In genomic region chr15:80778964-80779657, GRCh38 we compare ENCODE assay signal across 8 cellular contexts. TPM values are rescaled to one million over a fixed set of nuclear protein-coding genes. Genes with fewer than 3 reads are reported as not detected.
DNase-seq lines count a peak whose midpoint lies in the region; ATAC-seq and TF ChIP-seq lines count a peak whose summit lies in the region.

Gene CEMIP, plus strand, starts transcription at chr15:80779370. Its CDS starts 94,510 bp downstream, at chr15:80873880.

- H3K27ac ChIP-seq in PC-3 (ENCODE audit: low read length): peak within 1 kb of the TSS; percentile 74

- H3K4me3 Mint-ChIP-seq in Caco-2 (ENCODE audit: unreplicated experiment): peak within 1 kb of the TSS; percentile 72

- peak within 1 kb of the TSS; percentile 52; the same call in 1 of the 2 replicates for H2AFZ ChIP-seq in PC-3 (ENCODE audit: low read length)

- no peaks in the 10 kb centered on the region for H3K9me3 Mint-ChIP-seq in Caco-2 (ENCODE audit: unreplicated experiment)

- H3K9me3 ChIP-seq in Caco-2: no peaks in the 10 kb centered on the region
- no peaks in the 10 kb centered on the region for H3K9me3 ChIP-seq in PC-3 (ENCODE audit: low read length)

- H3K36me3 Mint-ChIP-seq in Caco-2 (ENCODE audit: insufficient read depth, unreplicated experiment): no peaks in the 10 kb centered on the region

- 0 out of 2 replicates have a peak within 1 kb of the TSS, but pooled peaks have one; percentile 22 for H3K9ac ChIP-seq in PC-3 (ENCODE audit: low read length)

- no peak for TF ChIP-seq POLR2A in GM18505 (IDR thresholded peaks at IDR 0.05; ENCODE audit: borderline replicate concordance, extremely low read depth, insufficient read depth, insufficient read length)

- intact Hi-C loops in Caco-2 (cut with micrococcal nuclease; ENCODE audit: unreplicated experiment): loop anchor here (1.0 kb wide), 4 partner anchors 160 to 324 kb away; no protein-coding TSS in a partner anchor
- intact Hi-C loops in PC-3 (cut with micrococcal nuclease): loop anchor here (1.0 to 5.0 kb wide), 7 partner anchors 78 to 212 kb away; partner anchors contain the start of gene ABHD17C
- intact Hi-C loops in left cardiac atrium (cut with DNase I): loop anchor here (2.0 to 10.0 kb wide), 6 partner anchors 84 to 324 kb away; partner anchors contain the start of gene ABHD17C (in 1 of the 2)

- peak within 1 kb of the TSS; percentile 89 for H3K4me2 ChIP-seq in PC-3 (ENCODE audit: low read length)

- H3K4me1 Mint-ChIP-seq in Caco-2 (ENCODE audit: low read depth, unreplicated experiment): peaks cover 5% of the 10 kb centered on the region

- no peaks in the 10 kb centered on the region for H3K9me2 ChIP-seq in PC-3 (replicated peaks; ENCODE audit: low read length)

- peaks cover 8% of the 10 kb centered on the region for H3K27me3 Mint-ChIP-seq in Caco-2 (ENCODE audit: insufficient read depth, unreplicated experiment)

- H3K79me2 ChIP-seq in PC-3 (ENCODE audit: low read length): no peaks in the 10 kb centered on the region

- TF ChIP-seq CTCF in Caco-2 (IDR thresholded peaks at IDR 0.05; ENCODE audit: insufficient read depth in 1 of 2, low read depth in 1 of 2, low read length in 1 of 2, severe bottlenecking in 1 of 2, unreplicated experiment in 1 of 2) (peak; percentile 74 to 75), PC-3 (conservative IDR thresholded peaks at IDR 0.05; ENCODE audit: low read depth, low read length) (peak; percentile 87)

- H3K4me1 ChIP-seq in Caco-2: no peaks in the 10 kb centered on the region
- H3K4me1 ChIP-seq in PC-3 (ENCODE audit: insufficient read depth, low read length): peaks cover 27% of the 10 kb centered on the region

- H3K27me3 ChIP-seq in Caco-2 (replicated peaks; ENCODE audit: control insufficient read depth, insufficient read depth, low read length) (no peaks in the 10 kb centered on the region; the same call in 1 of the 2 replicates), PC-3 (ENCODE audit: low read length) (0 out of 2 replicates have a peak, but pooled peaks cover 4% of the 10 kb centered on the region)

- POLR2A ChIA-PET in Caco-2 (lab: Charles Lee) (no interaction called here), PC-3 (lab: Charles Lee; ENCODE audit: unreplicated experiment) (interaction anchor here (0.5 kb wide), 1 partner anchor 53 kb away, joined by 3 read pairs; no protein-coding TSS in a partner anchor)

- no peaks in the 10 kb centered on the region for H4K20me1 ChIP-seq in PC-3 (ENCODE audit: low read length)

- H3K36me3 ChIP-seq in Caco-2 (ENCODE audit: control insufficient read depth, insufficient read depth, low read length) (no peaks in the 10 kb centered on the region), PC-3 (ENCODE audit: low read depth, low read length) (no peaks in the 10 kb centered on the region)

- DNase-seq in Caco-2 (peak; percentile 65 to 89), HPDE6-E6E7 (ENCODE audit: extremely low spot score) (peak; percentile 83), PC-3 (peak; percentile 77), amniotic stem cell (lab: John Stamatoyannopoulos, UW) (peak; percentile 63), left cardiac atrium (peak; percentile 77), pons (ENCODE audit: low spot score) (peak; percentile 47)

- no peak within 1 kb of the TSS for H3K27ac Mint-ChIP-seq in Caco-2 (ENCODE audit: unreplicated experiment)

- H3K4me3 ChIP-seq in Caco-2 (ENCODE audit: low read depth, low read length) (peak within 1 kb of the TSS; percentile 36), PC-3 (ENCODE audit: low read length) (peak within 1 kb of the TSS; percentile 66)

- BruUV-seq in Caco-2 (replicated peaks; lab: Mats Ljungman, UMichigan) (no TSS peak), PC-3 (replicated peaks; lab: Mats Ljungman, UMichigan) (no TSS peak)

- H3F3A ChIP-seq in PC-3 (ENCODE audit: low read length, unreplicated experiment): no peaks in the 10 kb centered on the region

- ATAC-seq in PC-3 (peak; percentile 74), left cardiac atrium (peak; percentile 85 to 90), HG03457 (IDR thresholded peaks at IDR 0.05; ENCODE audit: unreplicated experiment) (no peak), GM18505 (IDR thresholded peaks at IDR 0.05; ENCODE audit: unreplicated experiment) (no peak)

- CTCF ChIA-PET in Caco-2 (lab: Charles Lee) (interaction anchor here (0.7 to 5.4 kb wide), 9 partner anchors 27 to 212 kb away, joined by 3 to 66 read pairs (median 5); no protein-coding TSS in a partner anchor), PC-3 (lab: Charles Lee) (interaction anchor here (0.6 to 5.3 kb wide), 6 partner anchors 26 to 360 kb away, joined by 3 to 44 read pairs (median 4); no protein-coding TSS in a partner anchor)

RNA-seq across cellular contexts. Expression of gene CEMIP, which starts in this region (rescaled TPM):
- total RNA-seq in Caco-2 (2022): 0.07 TPM in 2 replicates
- total RNA-seq in PC-3 (2014; rRNA removed): 3.1 and 4.0 TPM in 2 replicates
- total RNA-seq in left cardiac atrium: 1 to 10 TPM in 1 of 2 donors, under 1 TPM in 1; 0.44 to 1.6 TPM

Comparison
In these comparisons a context has a peak if more than half of its experiments do, and no peak if none do; other contexts are left out.
1. Peak in DNase-seq and H3K4me3 ChIP-seq in Caco-2; RNA of the gene not detected or under 1 TPM.
2. ATAC-seq: peak in PC-3 (single experiment) and left cardiac atrium (2 of 2); none in HG03457 (single experiment) and GM18505 (single experiment).
3. Peak in every context shown above with its lines, with median percentiles within 50 percentile points of each other: DNase-seq.